8 cellular contexts compared by ENCODE assay signal in genomic region chr20:2470432-2471193, GRCh38. TPM values are rescaled to one million over a fixed set of nuclear protein-coding genes. Genes with fewer than 3 reads are reported as not detected.
DNase-seq lines count a peak whose midpoint lies in the region; ATAC-seq and TF ChIP-seq lines count a peak whose summit lies in the region.

TSS of gene SNRPB (minus strand) at chr20:2470789. CDS start at chr20:2470690, 99 bp downstream.

- H3K36me3 Mint-ChIP-seq in CD14-positive monocyte: peaks cover 24% of the 10 kb centered on the region in 2 donors

- WGBS in liver: 1% methylated on average over 52 of the region's 52 CpGs

- H3K9me3 ChIP-seq in liver (ENCODE audit: control insufficient read depth in 4 of 4, low read length in 3 of 4): no peaks in the 10 kb centered on the region

- peaks cover 26% of the 10 kb centered on the region for H3K4me1 Mint-ChIP-seq in CD14-positive monocyte

- H3K27ac ChIP-seq in dorsolateral prefrontal cortex: peak within 1 kb of the TSS; percentile 75 to 99 (median 93)
- H3K27ac ChIP-seq in liver (ENCODE audit: low read depth in 1 of 2, low read length in 2 of 2): peak within 1 kb of the TSS; percentile 90 to 93

- intact Hi-C loops in CD14-positive monocyte (cut with micrococcal nuclease): loop anchor here (5.0 kb wide), 1 partner anchor 37 kb away; the partner anchor contains the start of gene ZNF343 (in 2 of the 2)
- intact Hi-C loops in dorsolateral prefrontal cortex (cut with DNase I): loop anchor here (2.0 to 10.0 kb wide), 7 partner anchors 37 to 368 kb away; partner anchors contain the start of genes STK35 (in 2 of the 2), ZNF343 (in 2 of the 2) and NOP56 (in 1 of the 2)

- H3K4me3 ChIP-seq in dorsolateral prefrontal cortex (peak within 1 kb of the TSS; percentile 53 to 97 (median 85)), liver (ENCODE audit: low read depth in 1 of 3, low read length in 3 of 3) (peak within 1 kb of the TSS; percentile 68 to 90 (median 80))

- TF ChIP-seq RAD21 in liver (IDR thresholded peaks at IDR 0.05): peak; percentile 3 to 30

- H3K9ac ChIP-seq in liver (ENCODE audit: low read depth in 1 of 2, low read length in 2 of 2): peak within 1 kb of the TSS; percentile 82 to 91

- peak within 1 kb of the TSS; percentile 96 to 97 for H3K4me3 Mint-ChIP-seq in CD14-positive monocyte

- H3K4me1 ChIP-seq in liver (ENCODE audit: control insufficient read depth in 4 of 4, insufficient read depth in 4 of 4, low read length in 3 of 4): peaks cover 6 to 20% (median 16%) of the 10 kb centered on the region in 4 donors

- no peaks in the 10 kb centered on the region for H3K27me3 Mint-ChIP-seq in CD14-positive monocyte (ENCODE audit: low read depth in 3 of 3)

- H3K27ac Mint-ChIP-seq in CD14-positive monocyte: peak within 1 kb of the TSS; percentile 96 to 99 (median 98)

- TF ChIP-seq CTCF in CD14-positive monocyte (IDR thresholded peaks at IDR 0.05) (no peak), dorsolateral prefrontal cortex (IDR thresholded peaks at IDR 0.05 in 54 of 56, conservative IDR thresholded peaks at IDR 0.05 in 2 of 56; ENCODE audit: low read depth in 1 of 56, partially characterized antibody in 56 of 56) (peak in 28 of 56 donors; percentile 4 to 59 (median 28)), liver (IDR thresholded peaks at IDR 0.05; ENCODE audit: low read depth, low read length, missing input control) (no peak)

- peak; percentile 98 for DNase-seq in CD14-positive monocyte (ENCODE audit: low spot score)
- peak; percentile 99 for DNase-seq in NCI-H82 (lab: John Stamatoyannopoulos, UW)
- DNase-seq in activated CD4-positive, alpha-beta T cell treated with anti-CD3 and anti-CD28 coated beads, Interleukin-2, amount 50 U/mL, for 48 hours: peak; percentile 96 to 98
- peak; percentile 95 to 99 (median 98) for DNase-seq in dorsolateral prefrontal cortex
- peak; percentile 98 for DNase-seq in stimulated activated CD4-positive, alpha-beta T cell treated with anti-CD3 and anti-CD28 coated beads, Interleukin-4, amount 100 ng/mL, for 24 hours

- H3K36me3 ChIP-seq in liver (ENCODE audit: control insufficient read depth in 4 of 4, insufficient read depth in 3 of 4, low read depth in 1 of 4, low read length in 3 of 4): peaks cover 6 to 22% (median 19%) of the 10 kb centered on the region in 4 donors

- H3K27me3 ChIP-seq in dorsolateral prefrontal cortex (no peaks in the 10 kb centered on the region), liver (ENCODE audit: control insufficient read depth in 4 of 4, insufficient read depth in 4 of 4, low read length in 3 of 4) (no peaks in the 10 kb centered on the region)

- peak; percentile 93 for ATAC-seq in GM19397 (IDR thresholded peaks at IDR 0.05; ENCODE audit: unreplicated experiment)
- peak; percentile 98 for ATAC-seq in HG03571 (IDR thresholded peaks at IDR 0.05; ENCODE audit: unreplicated experiment)

- H3K9me3 Mint-ChIP-seq in CD14-positive monocyte: no peaks in the 10 kb centered on the region

TF ChIP-seq in liver, 16 proteins besides CTCF, POLR2A, EP300 and RAD21:
- TF ChIP-seq HNF4G (IDR thresholded peaks at IDR 0.05) (no peak), NR2F2 (IDR thresholded peaks at IDR 0.05) (peak; percentile 40), RXRA (IDR thresholded peaks at IDR 0.05) (peak; percentile 49 to 51), JUND (IDR thresholded peaks at IDR 0.05) (peak; percentile 54 to 56), REST (IDR thresholded peaks at IDR 0.05) (peak; percentile 91), SP1 (IDR thresholded peaks at IDR 0.05) (peak; percentile 83), FOXA2 (IDR thresholded peaks at IDR 0.05) (peak; percentile 38), YY1 (IDR thresholded peaks at IDR 0.05) (peak; percentile 89), EGR1 (IDR thresholded peaks at IDR 0.05; ENCODE audit: low read depth in 2 of 2) (peak; percentile 54 to 76), MAX (IDR thresholded peaks at IDR 0.05) (peak; percentile 92), TAF1 (conservative IDR thresholded peaks at IDR 0.05) (peak; percentile 80), FOXA1 (IDR thresholded peaks at IDR 0.05) (no peak), GABPA (IDR thresholded peaks at IDR 0.05 in 1 of 2, conservative IDR thresholded peaks at IDR 0.05 in 1 of 2) (peak; percentile 100), HNF4A (conservative IDR thresholded peaks at IDR 0.05) (peak; percentile 50 to 52)
- TF ChIP-seq, protein P1, sequence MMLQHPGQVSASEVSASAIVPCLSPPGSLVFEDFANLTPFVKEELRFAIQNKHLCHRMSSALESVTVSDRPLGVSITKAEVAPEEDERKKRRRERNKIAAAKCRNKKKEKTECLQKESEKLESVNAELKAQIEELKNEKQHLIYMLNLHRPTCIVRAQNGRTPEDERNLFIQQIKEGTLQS (IDR thresholded peaks at IDR 0.05): peak; percentile 30
- TF ChIP-seq, protein P2, sequence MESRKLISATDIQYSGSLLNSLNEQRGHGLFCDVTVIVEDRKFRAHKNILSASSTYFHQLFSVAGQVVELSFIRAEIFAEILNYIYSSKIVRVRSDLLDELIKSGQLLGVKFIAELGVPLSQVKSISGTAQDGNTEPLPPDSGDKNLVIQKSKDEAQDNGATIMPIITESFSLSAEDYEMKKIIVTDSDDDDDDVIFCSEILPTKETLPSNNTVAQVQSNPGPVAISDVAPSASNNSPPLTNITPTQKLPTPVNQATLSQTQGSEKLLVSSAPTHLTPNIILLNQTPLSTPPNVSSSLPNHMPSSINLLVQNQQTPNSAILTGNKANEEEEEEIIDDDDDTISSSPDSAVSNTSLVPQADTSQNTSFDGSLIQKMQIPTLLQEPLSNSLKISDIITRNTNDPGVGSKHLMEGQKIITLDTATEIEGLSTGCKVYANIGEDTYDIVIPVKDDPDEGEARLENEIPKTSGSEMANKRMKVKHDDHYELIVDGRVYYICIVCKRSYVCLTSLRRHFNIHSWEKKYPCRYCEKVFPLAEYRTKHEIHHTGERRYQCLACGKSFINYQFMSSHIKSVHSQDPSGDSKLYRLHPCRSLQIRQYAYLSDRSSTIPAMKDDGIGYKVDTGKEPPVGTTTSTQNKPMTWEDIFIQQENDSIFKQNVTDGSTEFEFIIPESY (IDR thresholded peaks at IDR 0.05): peak; percentile 89

RNA-seq across cellular contexts. Expression of gene SNRPB, which starts in this region (rescaled TPM):
- polyA plus RNA-seq in CD14-positive monocyte: 100 to 1,000 TPM; 183 to 213 TPM
- 10 to 100 TPM; 24.3 to 63.9 (median 44.4) TPM for total RNA-seq in dorsolateral prefrontal cortex
- 100 to 1,000 TPM in 1 of 2 donors, 10 to 100 TPM in 1; 42.3 to 111 TPM for total RNA-seq in liver
- polyA plus RNA-seq in liver: 10 to 100 TPM; 65.3 to 79.9 TPM

Comparison
In these comparisons a context has a peak if more than half of its experiments do, and no peak if none do; other contexts are left out.
1. Peak in every context shown above with its lines: DNase-seq, ATAC-seq, H3K4me3 ChIP-seq and H3K27ac ChIP-seq.